ENCODE assay signal across 24 cellular contexts in genomic region chr3:159069076-159069475, GRCh38. TPM values are rescaled to one million over a fixed set of nuclear protein-coding genes. Genes with fewer than 3 reads are reported as not detected.
"Had no signal": no experiment of that assay in that cellular context is flagged by ENCODE, and none has a peak within 500 bp of the region (broad histone marks: within the 10 kb centered on the region; RNA-seq: fewer than 3 reads in every experiment).

Gene IQCJ (plus strand): TSS chr3:159069319.

- H3K4me1 ChIP-seq: adrenal gland, heart left ventricle, left lung, thyroid gland had no signal

- H3K27ac ChIP-seq: adrenal gland, epithelial cell of prostate, heart left ventricle, left lung, ovary, thyroid gland had no signal

- H3K4me3 Mint-ChIP-seq: activated T-helper 1 cell treated with anti-CD3 and anti-CD28 coated beads, Interleukin-12 subunit alpha, Interleukin-12 subunit beta, Interleukin-2, Interleukin-4 antibody, amounts not matched to agents 30 ng/mL and 10 ng/mL and 1 ng/mL, durations not matched to agents 14 hours and 24 hours and 36 hours had no signal

- DNase-seq: activated CD4-positive, alpha-beta T cell treated with anti-CD3 and anti-CD28 coated beads for 1 hour; activated CD4-positive, alpha-beta T cell treated with anti-CD3 and anti-CD28 coated beads, Interleukin-2, amount 50 U/mL, for 48 hours; activated gamma-delta T cell treated with Interleukin-2 at 50 U/mL for 16 hours; activated T-cell treated with anti-CD3 and anti-CD28 coated beads for 4 hours; adrenal gland; foreskin melanocyte; heart left ventricle; left lung; mammary epithelial cell; ovary; stimulated activated naive CD4-positive, alpha-beta T cell; T1000; thyroid gland had no signal

- H3K4me3 ChIP-seq: adrenal gland, heart left ventricle, left lung, ovary, smooth muscle cell, thyroid gland had no signal

- H3K27ac Mint-ChIP-seq: activated naive CD4-positive, alpha-beta T cell treated with anti-CD3 and anti-CD28 coated beads, Interleukin-2, amount 50 U/mL, for 72 hours; activated T-helper 1 cell treated with anti-CD3 and anti-CD28 coated beads, Interleukin-12 subunit alpha, Interleukin-12 subunit beta, Interleukin-2, Interleukin-4 antibody, amounts not matched to agents 30 ng/mL and 10 ng/mL and 1 ng/mL, durations not matched to agents 14 hours and 24 hours and 36 hours had no signal

- FAIRE-seq: astrocyte had no signal

- H3K36me3 Mint-ChIP-seq: activated naive CD4-positive, alpha-beta T cell treated with anti-CD3 and anti-CD28 coated beads, Interleukin-2, amount 50 U/mL, for 72 hours had no signal

- H3K4me2 ChIP-seq: smooth muscle cell had no signal

- H3K9me3 Mint-ChIP-seq: activated T-helper 1 cell treated with anti-CD3 and anti-CD28 coated beads, Interleukin-12 subunit alpha, Interleukin-12 subunit beta, Interleukin-2, Interleukin-4 antibody, amounts not matched to agents 30 ng/mL and 10 ng/mL and 1 ng/mL, durations not matched to agents 14 hours and 24 hours and 36 hours had no signal

- H3K36me3 ChIP-seq: adrenal gland, heart left ventricle, left lung, ovary, thyroid gland had no signal

- H3K27me3 ChIP-seq: adrenal gland, heart left ventricle, left lung, ovary, thyroid gland had no signal

- H3K9me3 ChIP-seq: adrenal gland, heart left ventricle, left lung, ovary, thyroid gland had no signal

RNA-seq across cellular contexts. Expression of gene IQCJ, which starts in this region (rescaled TPM):
- total RNA-seq: activated naive CD4-positive, alpha-beta T cell treated with anti-CD3 and anti-CD28 coated beads, Interleukin-2, amount 50 U/mL, for 72 hours; activated T-helper 1 cell treated with anti-CD3 and anti-CD28 coated beads, Interleukin-12 subunit alpha, Interleukin-12 subunit beta, Interleukin-2, Interleukin-4 antibody, amounts not matched to agents 30 ng/mL and 10 ng/mL and 1 ng/mL, durations not matched to agents 14 hours and 24 hours and 36 hours; dermis microvascular lymphatic vessel endothelial cell; kidney epithelial cell; left lung; mammary epithelial cell; mononuclear cell; pulmonary artery endothelial cell; smooth muscle cell; T-helper 1 cell treated with Interleukin-12 subunit alpha and Interleukin-12 subunit beta and Interleukin-4 antibody, amounts not matched to agents 30 ng/mL and 1 ng/mL, for 36 hours; thyroid gland had no signal
- polyA plus RNA-seq: adrenal gland, mammary epithelial cell, ovary, smooth muscle cell, urinary bladder had no signal
